In genomic region chr12:53761306-53761705, GRCh38 we compare ENCODE assay signal across 20 cellular contexts. TPM values are rescaled to one million over a fixed set of nuclear protein-coding genes. Genes with fewer than 3 reads are reported as not detected.
DNase-seq lines count a peak whose midpoint lies in the region; ATAC-seq and TF ChIP-seq lines count a peak whose summit lies in the region.
"Had no signal": no experiment of that assay in that cellular context is flagged by ENCODE, and none has a peak within 500 bp of the region (broad histone marks: within the 10 kb centered on the region; RNA-seq: fewer than 3 reads in every experiment).

No MANE protein-coding gene starts in this region.

- no peak for ATAC-seq in activated T-helper 17 cell treated with anti-CD3 and anti-CD28 coated beads, Interleukin-2, amount 50 U/mL, for 72 hours (replicated peaks)
- ATAC-seq: HepG2 had no signal

- no peak for TF ChIP-seq CTCF in suprapubic skin (IDR thresholded peaks at IDR 0.05)

- peaks cover 58% of the 10 kb centered on the region for H3K27me3 ChIP-seq in suprapubic skin

- H3K9me3 Mint-ChIP-seq in activated T-helper 17 cell treated with anti-CD3 and anti-CD28 coated beads, Interleukin-2, amount 50 U/mL, for 72 hours = no peaks in the 10 kb centered on the region
- H3K9me3 Mint-ChIP-seq: CD4-positive, alpha-beta memory T cell had no signal

- TF ChIP-seq POLR2A in suprapubic skin (IDR thresholded peaks at IDR 0.05) = no peak

- H3K27me3 Mint-ChIP-seq in activated T-helper 17 cell treated with anti-CD3 and anti-CD28 coated beads, Interleukin-2, amount 50 U/mL, for 72 hours = peaks cover 65% of the 10 kb centered on the region

- H3K36me3 Mint-ChIP-seq in activated T-helper 17 cell treated with anti-CD3 and anti-CD28 coated beads, Interleukin-2, amount 50 U/mL, for 72 hours (ENCODE audit: low read depth) = no peaks in the 10 kb centered on the region
- H3K36me3 Mint-ChIP-seq: CD14-positive monocyte; CD4-positive, alpha-beta memory T cell had no signal

- peaks cover 7% of the 10 kb centered on the region for H3K4me1 Mint-ChIP-seq in activated T-helper 17 cell treated with anti-CD3 and anti-CD28 coated beads, Interleukin-2, amount 50 U/mL, for 72 hours

- H3K27ac Mint-ChIP-seq in activated T-helper 17 cell treated with anti-CD3 and anti-CD28 coated beads, Interleukin-2, amount 50 U/mL, for 72 hours = no peak overlapping the region
- H3K27ac Mint-ChIP-seq: CD14-positive monocyte; CD4-positive, alpha-beta memory T cell had no signal

- H3K4me1 ChIP-seq in suprapubic skin = peaks cover 6% of the 10 kb centered on the region
- H3K4me1 ChIP-seq: HAP-1 had no signal

- no peak overlapping the region for H3K4me3 ChIP-seq in suprapubic skin
- H3K4me3 ChIP-seq: BLaER1, HAP-1 had no signal

- DNase-seq in EL = peak; percentile 66
- peak; percentile 30 for DNase-seq in RPMI7951 (ENCODE audit: low read depth)
- DNase-seq in T1000 (lab: John Stamatoyannopoulos, UW) = peak; percentile 22
- peak; percentile 32 for DNase-seq in islet precursor cell
- no peak for DNase-seq in GDM1 (lab: John Stamatoyannopoulos, UW)
- DNase-seq in NCI-H82 (lab: John Stamatoyannopoulos, UW) = no peak
- DNase-seq in suprapubic skin (ENCODE audit: low spot score in 2 of 2) = no peak
- DNase-seq: 8988T; CD4-positive, alpha-beta memory T cell; DMS153; DMS79 had no signal

- no peaks in the 10 kb centered on the region for H3K9me3 ChIP-seq in suprapubic skin
- H3K9me3 ChIP-seq: BLaER1, HAP-1 had no signal

- TF ChIP-seq EP300 in suprapubic skin (IDR thresholded peaks at IDR 0.05) = no peak

- no peak overlapping the region for H3K27ac ChIP-seq in suprapubic skin
- H3K27ac ChIP-seq: BLaER1 had no signal

- no peaks in the 10 kb centered on the region for H3K36me3 ChIP-seq in suprapubic skin
- H3K36me3 ChIP-seq: BLaER1, HAP-1 had no signal

- no peak overlapping the region for H3K4me3 Mint-ChIP-seq in activated T-helper 17 cell treated with anti-CD3 and anti-CD28 coated beads, Interleukin-2, amount 50 U/mL, for 72 hours
- H3K4me3 Mint-ChIP-seq: CD4-positive, alpha-beta memory T cell had no signal

RNA-seq across cellular contexts. Expression of gene CISTR, which starts 9.5 kb away (rescaled TPM):
- not detected in 2 replicates for total RNA-seq in RPMI7951 (2014; rRNA removed; shearing (Covaris generic))
- total RNA-seq in activated T-helper 17 cell treated with anti-CD3 and anti-CD28 coated beads, Interleukin-2, amount 50 U/mL, for 72 hours = not detected
- not detected for total RNA-seq in suprapubic skin
- total RNA-seq: A673; CD4-positive, alpha-beta memory T cell; Daoy; G401; H1; HepG2 had no signal

RNA-seq across cellular contexts. Expression of gene CALCOCO1, which starts 34.1 kb away (rescaled TPM):
- total RNA-seq in RPMI7951 (2014; rRNA removed; shearing (Covaris generic)) = 27.4 and 47.0 TPM in 2 replicates
- 100 to 1,000 TPM in 1 of 2 donors, 10 to 100 TPM in 1; 29.6 to 118 TPM for total RNA-seq in activated T-helper 17 cell treated with anti-CD3 and anti-CD28 coated beads, Interleukin-2, amount 50 U/mL, for 72 hours
- total RNA-seq in suprapubic skin = 100 to 1,000 TPM; 287 to 729 (median 317) TPM

Comparison
In these comparisons a context has a peak if more than half of its experiments do, and no peak if none do; other contexts are left out.
1. DNase-seq: peak in EL (single experiment), RPMI7951 (single experiment), T1000 (single experiment) and islet precursor cell (single experiment); none in GDM1 (single experiment), NCI-H82 (single experiment) and suprapubic skin (0 of 2).